In the genomic region with DNA sequence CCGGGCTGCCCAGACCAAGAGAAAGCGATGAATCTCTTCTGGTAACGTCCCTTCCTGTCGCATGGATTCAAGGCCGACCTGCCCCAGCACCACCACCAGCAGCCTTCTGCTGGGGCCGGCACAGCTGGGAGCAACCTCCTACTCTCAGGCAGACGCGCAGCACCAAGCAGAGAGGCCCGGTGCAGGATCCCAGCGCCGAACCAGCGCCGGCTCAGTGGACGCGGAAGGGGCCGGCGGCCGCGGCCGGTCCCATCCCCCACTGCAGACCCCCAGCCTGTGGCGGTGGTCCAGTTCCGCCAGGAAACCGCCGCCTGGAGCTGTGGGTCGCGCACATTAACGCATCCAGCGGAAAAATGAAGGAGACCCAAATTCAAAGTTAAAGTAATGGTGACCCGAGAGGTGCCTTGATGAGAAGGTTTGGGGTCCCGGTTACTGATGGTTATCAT, we compare ENCODE assay signal across 9 cellular contexts. TPM values are rescaled to one million over a fixed set of nuclear protein-coding genes. Genes with fewer than 3 reads are reported as not detected.
DNase-seq lines count a peak whose midpoint lies in the region; ATAC-seq lines count a peak whose summit lies in the region.
"Had no signal": no experiment of that assay in that cellular context is flagged by ENCODE, and none has a peak within 500 bp of the region (broad histone marks: within the 10 kb centered on the region; RNA-seq: fewer than 3 reads in every experiment).

No MANE protein-coding gene starts in this region.

- peaks cover 14% of the 10 kb centered on the region for H3K4me1 ChIP-seq in HUES6 (ENCODE audit: control insufficient read depth, insufficient read depth, low read length)
- no peaks in the 10 kb centered on the region for H3K4me1 ChIP-seq in right cardiac atrium (ENCODE audit: control insufficient read depth, insufficient read depth, low read length)
- H3K4me1 ChIP-seq: HAP-1 had no signal

- peaks cover 8% of the 10 kb centered on the region for H3K27me3 Mint-ChIP-seq in activated T-cell treated with anti-CD3 and anti-CD28 coated beads, Interleukin-2, amount 50 U/mL, for 4 hours (ENCODE audit: low read depth)

- intact Hi-C loops in right cardiac atrium (cut with DNase I) = loop anchor here in 2 of 4 donors (5.0 kb wide), 2 partner anchors 87 to 92 kb away; no protein-coding TSS in a partner anchor

- H3K36me3 ChIP-seq in HUES6 (ENCODE audit: control insufficient read depth, insufficient read depth, low read length) = no peaks in the 10 kb centered on the region
- H3K36me3 ChIP-seq: HAP-1 had no signal

- H3K4me1 Mint-ChIP-seq in activated T-cell treated with anti-CD3 and anti-CD28 coated beads, Interleukin-2, amount 50 U/mL, for 4 hours (ENCODE audit: low read depth) = peaks cover 66% of the 10 kb centered on the region

- H3K27ac ChIP-seq in HUES6 (ENCODE audit: low read depth, low read length) = no peak overlapping the region
- H3K27ac ChIP-seq in right cardiac atrium (ENCODE audit: low read length) = peak overlapping the region; percentile 21

- no peak overlapping the region for H3K9ac ChIP-seq in HUES6 (ENCODE audit: low read length)

- H3K9me3 ChIP-seq in HUES6 (ENCODE audit: control insufficient read depth, insufficient read depth, low read depth, low read length) = no peaks in the 10 kb centered on the region
- H3K9me3 ChIP-seq in right cardiac atrium (ENCODE audit: control insufficient read depth, low read length) = no peaks in the 10 kb centered on the region
- H3K9me3 ChIP-seq: HAP-1 had no signal

- peak overlapping the region; percentile 73 for H3K4me3 Mint-ChIP-seq in activated T-cell treated with anti-CD3 and anti-CD28 coated beads, Interleukin-2, amount 50 U/mL, for 4 hours

- WGBS in right cardiac atrium = 4% methylated on average over 30 of the region's 30 CpGs

- no peaks in the 10 kb centered on the region for H3K36me3 Mint-ChIP-seq in activated T-cell treated with anti-CD3 and anti-CD28 coated beads, Interleukin-2, amount 50 U/mL, for 4 hours (ENCODE audit: insufficient read depth)

- ATAC-seq in activated T-cell treated with anti-CD3 and anti-CD28 coated beads, Interleukin-2, amount 50 U/mL, for 4 hours = no peak
- ATAC-seq in right cardiac atrium = peak; percentile 4 to 25

- no peak for DNase-seq in activated T-cell treated with anti-CD3 and anti-CD28 coated beads, Interleukin-2, amount 50 U/mL, for 4 hours
- DNase-seq in right cardiac atrium (peak in 1 of 3 donors; percentile 60), SKM-1 (lab: John Stamatoyannopoulos, UW; ENCODE audit: unreplicated experiment) (no peak), activated gamma-delta T cell (lab: John Stamatoyannopoulos, UW) (no peak), NCI-H446 (lab: John Stamatoyannopoulos, UW) (no peak)
- peak; percentile 27 for DNase-seq in stimulated activated CD4-positive, alpha-beta T cell treated with anti-CD3 and anti-CD28 coated beads, Interleukin-4, amount 100 ng/mL, for 1 hour
- DNase-seq: T1000 had no signal

- peak overlapping the region; percentile 66 for H3K4me3 ChIP-seq in HUES6 (ENCODE audit: low read depth, low read length)
- peak overlapping the region; percentile 58 for H3K4me3 ChIP-seq in right cardiac atrium (ENCODE audit: low read length)

- peaks cover 80% of the 10 kb centered on the region for H3K27me3 ChIP-seq in HUES6 (ENCODE audit: control insufficient read depth, insufficient read depth, low read length)
- H3K27me3 ChIP-seq in right cardiac atrium (ENCODE audit: control insufficient read depth, insufficient read depth) = no peaks in the 10 kb centered on the region

- H3K9me3 Mint-ChIP-seq in activated T-cell treated with anti-CD3 and anti-CD28 coated beads, Interleukin-2, amount 50 U/mL, for 4 hours = no peaks in the 10 kb centered on the region

RNA-seq across cellular contexts. Expression of a gene that starts 0.5 kb away (rescaled TPM):
- total RNA-seq in activated T-cell treated with anti-CD3 and anti-CD28 coated beads, Interleukin-2, amount 50 U/mL, for 4 hours = 1 to 10 TPM; 5.6 to 6.1 (median 6.1) TPM
- total RNA-seq in right cardiac atrium = 10 to 100 TPM in 1 of 4 donors, 1 to 10 TPM in 3; 4.5 to 15.5 (median 9.2) TPM
- polyA plus RNA-seq in right cardiac atrium = 14.6 TPM

Comparison
In these comparisons a context has a peak if more than half of its experiments do, and no peak if none do; other contexts are left out.
1. ATAC-seq: peak in right cardiac atrium (2 of 2); none in activated T-cell treated with anti-CD3 and anti-CD28 coated beads, Interleukin-2, amount 50 U/mL, for 4 hours (0 of 2).